ENCODE assay signal across 24 cellular contexts in genomic region chr2:224689539-224689938, GRCh38. TPM values are rescaled to one million over a fixed set of nuclear protein-coding genes. Genes with fewer than 3 reads are reported as not detected.
DNase-seq lines count a peak whose midpoint lies in the region; ATAC-seq, FAIRE-seq and TF ChIP-seq lines count a peak whose summit lies in the region.
"Had no signal": no experiment of that assay in that cellular context is flagged by ENCODE, and none has a peak within 500 bp of the region (broad histone marks: within the 10 kb centered on the region; RNA-seq: fewer than 3 reads in every experiment).

No MANE protein-coding gene starts in this region.

- FAIRE-seq in endothelial cell of umbilical vein (lab: Jason Lieb, UNC), result peak; percentile 12

- no peaks in the 10 kb centered on the region for H3K4me1 ChIP-seq in HCT116 (ENCODE audit: control insufficient read depth in 1 of 2, insufficient read depth in 2 of 2, low read length in 2 of 2)
- no peaks in the 10 kb centered on the region for H3K4me1 ChIP-seq in endothelial cell of umbilical vein (ENCODE audit: control insufficient read depth, extremely low read depth, insufficient read depth, low read length)
- H3K4me1 ChIP-seq in CD8-positive, alpha-beta memory T cell (ENCODE audit: insufficient read depth, low read length), result no peaks in the 10 kb centered on the region
- H3K4me1 ChIP-seq in ascending aorta, result no peaks in the 10 kb centered on the region

- H3K27me3 ChIP-seq in HCT116 (ENCODE audit: insufficient read depth, low read length) (no peaks in the 10 kb centered on the region), endothelial cell of umbilical vein (ENCODE audit: control insufficient read depth in 2 of 2, insufficient read depth in 2 of 2, low read length in 2 of 2) (no peaks in the 10 kb centered on the region), ascending aorta (no peaks in the 10 kb centered on the region)
- H3K27me3 ChIP-seq in CD8-positive, alpha-beta memory T cell (ENCODE audit: insufficient read depth, low read length, poor library complexity, severe bottlenecking), result no peaks in the 10 kb centered on the region
- H3K27me3 ChIP-seq: SJSA1 had no signal

- BruUV-seq in HCT116 (replicated peaks; lab: Mats Ljungman, UMichigan), result no TSS peak
- BruUV-seq in endothelial cell of umbilical vein (replicated peaks; lab: Mats Ljungman, UMichigan), result no TSS peak

- no peak for TF ChIP-seq RAD21 in HCT116 (IDR thresholded peaks at IDR 0.05; ENCODE audit: low read depth)

- no peaks in the 10 kb centered on the region for H3K9me1 ChIP-seq in endothelial cell of umbilical vein (replicated peaks; ENCODE audit: control insufficient read depth, extremely low read depth, insufficient read depth, low read length)

- intact Hi-C loops in HCT116 (cut with micrococcal nuclease), result no loop called here
- intact Hi-C loops in endothelial cell of umbilical vein (cut with micrococcal nuclease), result no loop called here
- intact Hi-C loops in ascending aorta (cut with DNase I), result no loop called here

- H3K79me2 ChIP-seq in HCT116 (ENCODE audit: insufficient read depth, low read length) (no peaks in the 10 kb centered on the region), endothelial cell of umbilical vein (ENCODE audit: control insufficient read depth, insufficient read depth, low read length) (no peaks in the 10 kb centered on the region)

- H3K36me3 Mint-ChIP-seq in CD8-positive, alpha-beta memory T cell, result no peaks in the 10 kb centered on the region
- no peaks in the 10 kb centered on the region for H3K36me3 Mint-ChIP-seq in natural killer cell treated with Interleukin-12 subunit alpha and Interleukin-12 subunit beta and Interleukin-15 and Interleukin-18, amount 100 ng/mL, for 72 hours
- H3K36me3 Mint-ChIP-seq: IgD-negative memory B cell had no signal

- H3K27ac Mint-ChIP-seq in CD8-positive, alpha-beta memory T cell, result no peak overlapping the region
- H3K27ac Mint-ChIP-seq in natural killer cell treated with Interleukin-12 subunit alpha and Interleukin-12 subunit beta and Interleukin-15 and Interleukin-18, amount 100 ng/mL, for 72 hours, result no peak overlapping the region
- H3K27ac Mint-ChIP-seq: CD4-positive, alpha-beta T cell; GM23338; IgD-negative memory B cell; T-helper 17 cell had no signal

- no peaks in the 10 kb centered on the region for H3K4me1 Mint-ChIP-seq in CD8-positive, alpha-beta memory T cell
- H3K4me1 Mint-ChIP-seq in natural killer cell treated with Interleukin-12 subunit alpha and Interleukin-12 subunit beta and Interleukin-15 and Interleukin-18, amount 100 ng/mL, for 72 hours (ENCODE audit: low read depth in 2 of 2), result no peaks in the 10 kb centered on the region
- H3K4me1 Mint-ChIP-seq: GM23338, IgD-negative memory B cell, T-helper 17 cell had no signal

- peaks cover 12 to 23% of the 10 kb centered on the region in 2 donors for H3K27me3 Mint-ChIP-seq in CD8-positive, alpha-beta memory T cell
- H3K27me3 Mint-ChIP-seq in natural killer cell treated with Interleukin-12 subunit alpha and Interleukin-12 subunit beta and Interleukin-15 and Interleukin-18, amount 100 ng/mL, for 72 hours, result peaks cover 17 to 19% of the 10 kb centered on the region in 2 donors
- H3K27me3 Mint-ChIP-seq: CD4-positive, alpha-beta T cell; IgD-negative memory B cell had no signal

- H3K4me2 ChIP-seq in HCT116 (ENCODE audit: low read length), result no peak overlapping the region
- no peak overlapping the region for H3K4me2 ChIP-seq in endothelial cell of umbilical vein (ENCODE audit: insufficient read depth, low read length)
- H3K4me2 ChIP-seq: GM23338 had no signal

- RAD21 ChIA-PET in HCT116 (lab: Charles Lee; ENCODE audit: low non-redundant PET in 1 of 2, low total read pairs in 2 of 2, uncharacterized antibody in 2 of 2, unreplicated experiment in 2 of 2), result interaction anchor here in 1 of 2 experiments (0.7 kb wide), 1 partner anchor 17 kb away, joined by 4 read pairs; no protein-coding TSS in a partner anchor

- H2AFZ ChIP-seq in HCT116 (ENCODE audit: low read depth, low read length, poor library complexity, severe bottlenecking), result peak overlapping the region; percentile 12
- H2AFZ ChIP-seq in endothelial cell of umbilical vein (ENCODE audit: low read depth, low read length), result no peak overlapping the region
- H2AFZ ChIP-seq: GM23338 had no signal

- H3K9me3 ChIP-seq in HCT116 (ENCODE audit: control insufficient read depth in 1 of 2, insufficient read depth in 1 of 2, low read depth in 1 of 2, low read length in 2 of 2), result no peaks in the 10 kb centered on the region
- no peaks in the 10 kb centered on the region for H3K9me3 ChIP-seq in endothelial cell of umbilical vein (replicated peaks; ENCODE audit: control insufficient read depth, insufficient read depth, low read length)
- H3K9me3 ChIP-seq in CD8-positive, alpha-beta memory T cell (ENCODE audit: low read length), result no peaks in the 10 kb centered on the region
- no peaks in the 10 kb centered on the region for H3K9me3 ChIP-seq in ascending aorta
- H3K9me3 ChIP-seq: SJSA1 had no signal

- dilution Hi-C loops in endothelial cell of umbilical vein (cut with MboI; ENCODE audit: extremely low pct_ligation_motif_present, low sequenced_read_pairs), result no loop called here

- CTCF ChIA-PET in HCT116 (lab: Charles Lee), result no interaction called here
- CTCF ChIA-PET in endothelial cell of umbilical vein (lab: Charles Lee), result interaction anchor here (1.2 kb wide), 1 partner anchor 13 kb away, joined by 6 read pairs; no protein-coding TSS in a partner anchor
- CTCF ChIA-PET in CD8-positive, alpha-beta memory T cell (lab: Charles Lee), result no interaction called here

- H3K36me3 ChIP-seq in HCT116 (ENCODE audit: control insufficient read depth in 1 of 2, insufficient read depth in 2 of 2, low read length in 2 of 2) (no peaks in the 10 kb centered on the region), endothelial cell of umbilical vein (ENCODE audit: control insufficient read depth in 2 of 2, extremely low read depth in 1 of 2, insufficient read depth in 2 of 2, low read length in 2 of 2) (no peaks in the 10 kb centered on the region), ascending aorta (no peaks in the 10 kb centered on the region)
- no peaks in the 10 kb centered on the region for H3K36me3 ChIP-seq in CD8-positive, alpha-beta memory T cell (ENCODE audit: insufficient read depth, low read length)
- H3K36me3 ChIP-seq: SJSA1 had no signal

- no peaks in the 10 kb centered on the region for H3K9me2 ChIP-seq in HCT116 (ENCODE audit: insufficient read depth)

- DNase-seq in COR-L47 (lab: John Stamatoyannopoulos, UW), result peak; percentile 33
- no peak for DNase-seq in HCT116 (ENCODE audit: low read depth, low spot score)
- DNase-seq in NCI-H69 (lab: John Stamatoyannopoulos, UW), result peak; percentile 92
- no peak for DNase-seq in endothelial cell of umbilical vein (ENCODE audit: low read depth, low spot score)
- no peak for DNase-seq in NCI-H524 treated with DMSO at 0.1 percent for 48 hours (lab: John Stamatoyannopoulos, UW)
- DNase-seq in CD8-positive, alpha-beta memory T cell, result no peak
- DNase-seq in natural killer cell treated with Interleukin-12 subunit alpha and Interleukin-12 subunit beta and Interleukin-15 and Interleukin-18, amount 100 ng/mL, for 72 hours (ENCODE audit: low spot score), result no peak
- no peak for DNase-seq in ascending aorta (ENCODE audit: low spot score in 2 of 2)
- DNase-seq: Calu3; CD4-positive, alpha-beta T cell; DMS153; GF-D8; HCEC 1CT; MV-4-11; NCI-H1930; NCI-H446; NCI-H526 treated with DMSO at 0.1 percent for 48 hours; T-helper 17 cell had no signal

- POLR2A ChIA-PET in HCT116 (lab: Charles Lee) (interaction anchor here (1.1 kb wide), 1 partner anchor 11 kb away, joined by 4 read pairs; no protein-coding TSS in a partner anchor), endothelial cell of umbilical vein (lab: Charles Lee) (no interaction called here)
- POLR2A ChIA-PET in CD8-positive, alpha-beta memory T cell (lab: Charles Lee), result no interaction called here

- TF ChIP-seq CTCF in HCT116 (IDR thresholded peaks at IDR 0.05 in 2 of 3, conservative IDR thresholded peaks at IDR 0.05 in 1 of 3; ENCODE audit: borderline replicate concordance in 1 of 3, insufficient read depth in 1 of 3, low read depth in 2 of 3, low read length in 2 of 3) (no peak), endothelial cell of umbilical vein (IDR thresholded peaks at IDR 0.05; ENCODE audit: extremely low read depth in 1 of 2, insufficient read depth in 1 of 2, low read depth in 1 of 2, low read length in 2 of 2) (no peak), ascending aorta (IDR thresholded peaks at IDR 0.05) (no peak)

- ATAC-seq in HCT116, result no peak
- no peak for ATAC-seq in natural killer cell treated with Interleukin-12 subunit alpha and Interleukin-12 subunit beta and Interleukin-15 and Interleukin-18, amount 100 ng/mL, for 72 hours
- ATAC-seq: GM23338, T-helper 17 cell had no signal

- no peak overlapping the region for H3K4me3 Mint-ChIP-seq in CD8-positive, alpha-beta memory T cell
- H3K4me3 Mint-ChIP-seq in natural killer cell treated with Interleukin-12 subunit alpha and Interleukin-12 subunit beta and Interleukin-15 and Interleukin-18, amount 100 ng/mL, for 72 hours, result no peak overlapping the region
- H3K4me3 Mint-ChIP-seq: CD4-positive, alpha-beta T cell; GM23338; IgD-negative memory B cell; T-helper 17 cell had no signal

- TF ChIP-seq POLR2A in HCT116 (IDR thresholded peaks at IDR 0.05; ENCODE audit: borderline replicate concordance, extremely low read depth, insufficient read depth, insufficient read length), result no peak
- TF ChIP-seq POLR2A in endothelial cell of umbilical vein (IDR thresholded peaks at IDR 0.05; ENCODE audit: low read depth, low read length), result no peak

- H3K9ac ChIP-seq in HCT116 (ENCODE audit: low read length) (no peak overlapping the region), endothelial cell of umbilical vein (replicated peaks; ENCODE audit: extremely low read depth, insufficient read depth, low read length) (no peak overlapping the region)

- no peak overlapping the region for H3K27ac ChIP-seq in HCT116 (ENCODE audit: low read depth, low read length)
- no peak overlapping the region for H3K27ac ChIP-seq in endothelial cell of umbilical vein (ENCODE audit: insufficient read depth, low read depth, low read length)
- H3K27ac ChIP-seq in CD8-positive, alpha-beta memory T cell (ENCODE audit: low read depth, low read length), result no peak overlapping the region
- H3K27ac ChIP-seq in ascending aorta, result no peak overlapping the region
- H3K27ac ChIP-seq: SJSA1 had no signal

- no peaks in the 10 kb centered on the region for H3K9me3 Mint-ChIP-seq in CD8-positive, alpha-beta memory T cell
- H3K9me3 Mint-ChIP-seq in natural killer cell treated with Interleukin-12 subunit alpha and Interleukin-12 subunit beta and Interleukin-15 and Interleukin-18, amount 100 ng/mL, for 72 hours, result no peaks in the 10 kb centered on the region
- H3K9me3 Mint-ChIP-seq: CD4-positive, alpha-beta T cell; GM23338 had no signal

- H3K4me3 ChIP-seq in HCT116 (replicated peaks in 1 of 2; ENCODE audit: low read depth in 1 of 2, low read length in 2 of 2) (no peak overlapping the region), endothelial cell of umbilical vein (replicated peaks in 1 of 3; ENCODE audit: insufficient read depth in 1 of 3, low read depth in 1 of 3, low read length in 3 of 3) (no peak overlapping the region), ascending aorta (no peak overlapping the region)
- no peak overlapping the region for H3K4me3 ChIP-seq in CD8-positive, alpha-beta memory T cell (ENCODE audit: low read length)
- H3K4me3 ChIP-seq: GM23338, SJSA1 had no signal

- H4K20me1 ChIP-seq in HCT116 (ENCODE audit: insufficient read depth) (no peaks in the 10 kb centered on the region), endothelial cell of umbilical vein (replicated peaks; ENCODE audit: control insufficient read depth, extremely low read depth, insufficient read depth, low read length) (peaks cover 2% of the 10 kb centered on the region)

RNA-seq across cellular contexts. Expression of gene CCDC195, which starts 26.6 kb away (rescaled TPM):
- total RNA-seq in HCT116 (2021; ENCODE audit: unreplicated experiment) (not detected), endothelial cell of umbilical vein (not detected in 2 replicates), ascending aorta (not detected)
- polyA plus RNA-seq in HCT116 (2012), result not detected in 2 replicates
- not detected in 2 replicates for polyA plus RNA-seq in endothelial cell of umbilical vein
- not detected in 2 replicates for polyA plus RNA-seq in endothelial cell of umbilical vein (2011; cell fraction: cytosol; rRNA removed)
- polyA plus RNA-seq in endothelial cell of umbilical vein (2011; cell fraction: nucleus; rRNA removed), result not detected in 2 replicates
- polyA plus RNA-seq in endothelial cell of umbilical vein (2012), result not detected in 2 replicates
- polyA minus RNA-seq in endothelial cell of umbilical vein, result not detected in 2 replicates
- polyA minus RNA-seq in endothelial cell of umbilical vein (2011; cell fraction: cytosol; rRNA and poly(A)+ RNA removed), result not detected
- not detected in 2 replicates for polyA minus RNA-seq in endothelial cell of umbilical vein (2011; cell fraction: nucleus; rRNA and poly(A)+ RNA removed)
- not detected for total RNA-seq in CD8-positive, alpha-beta memory T cell
- polyA plus RNA-seq in CD8-positive, alpha-beta memory T cell, result not detected
- not detected for total RNA-seq in natural killer cell treated with Interleukin-12 subunit alpha and Interleukin-12 subunit beta and Interleukin-15 and Interleukin-18, amount 100 ng/mL, for 72 hours
- total RNA-seq: A673; Calu3; CD4-positive, alpha-beta T cell; Daoy; GM23338; SJSA1; T-helper 17 cell had no signal
- polyA plus RNA-seq: BJ, GM23338, IgD-negative memory B cell had no signal

Comparison
In these comparisons a context has a peak if more than half of its experiments do, and no peak if none do; other contexts are left out.
1. DNase-seq: peak in COR-L47 (single experiment) and NCI-H69 (single experiment); none in HCT116 (single experiment), endothelial cell of umbilical vein (single experiment), NCI-H524 treated with DMSO at 0.1 percent for 48 hours (single experiment), CD8-positive, alpha-beta memory T cell (0 of 5), natural killer cell treated with Interleukin-12 subunit alpha and Interleukin-12 subunit beta and Interleukin-15 and Interleukin-18, amount 100 ng/mL, for 72 hours (single experiment) and ascending aorta (0 of 2).